ENCODE assay signal across 17 cellular contexts in genomic region chr14:102474934-102475333, GRCh38. TPM values are rescaled to one million over a fixed set of nuclear protein-coding genes. Genes with fewer than 3 reads are reported as not detected.
DNase-seq lines count a peak whose midpoint lies in the region; ATAC-seq and TF ChIP-seq lines count a peak whose summit lies in the region.
"Had no signal": no experiment of that assay in that cellular context is flagged by ENCODE, and none has a peak within 500 bp of the region (broad histone marks: within the 10 kb centered on the region; RNA-seq: fewer than 3 reads in every experiment).

No MANE protein-coding gene starts in this region.

- no peak overlapping the region for H3K27ac ChIP-seq in H9 (ENCODE audit: insufficient read length, low read depth, low read length)
- H3K27ac ChIP-seq in layer of hippocampus (ENCODE audit: low read depth, low read length), result peak overlapping the region; percentile 60
- H3K27ac ChIP-seq in spleen, result peak overlapping the region in 4 of 8 donors; percentile 15 to 37 (median 34)
- H3K27ac ChIP-seq: SK-N-MC, thoracic aorta had no signal

- no peak overlapping the region for H2BK20ac ChIP-seq in H9 (ENCODE audit: low read depth, low read length, poor library complexity, severe bottlenecking)

- intact Hi-C loops in spleen (cut with DNase I; ENCODE audit: low total_unique reads), result no loop called here

- no peak for TF ChIP-seq CTCF in H9 (conservative IDR thresholded peaks at IDR 0.05)
- TF ChIP-seq CTCF in astrocyte of the cerebellum (IDR thresholded peaks at IDR 0.05; ENCODE audit: low read depth, low read length, missing control alignments), result no peak
- no peak for TF ChIP-seq CTCF in spleen (IDR thresholded peaks at IDR 0.05 in 8 of 11, conservative IDR thresholded peaks at IDR 0.05 in 3 of 11)

- H4K8ac ChIP-seq in H9 (replicated peaks; ENCODE audit: insufficient read length, low read depth, low read length), result no peak overlapping the region

- H3K4me3 Mint-ChIP-seq in H9, result no peak overlapping the region
- no peak overlapping the region for H3K4me3 Mint-ChIP-seq in activated T-cell treated with anti-CD3 and anti-CD28 coated beads, Interleukin-2, amount 50 U/mL, for 4 hours
- H3K4me3 Mint-ChIP-seq: natural killer cell treated with Interleukin-12 subunit alpha and Interleukin-12 subunit beta and Interleukin-15 and Interleukin-18, amount 100 ng/mL, for 72 hours had no signal

- ATAC-seq in HG02870 (IDR thresholded peaks at IDR 0.05; ENCODE audit: unreplicated experiment) (no peak), HG02973 (IDR thresholded peaks at IDR 0.05; ENCODE audit: unreplicated experiment) (no peak)
- ATAC-seq in activated T-cell treated with anti-CD3 and anti-CD28 coated beads, Interleukin-2, amount 50 U/mL, for 4 hours, result no peak
- ATAC-seq: natural killer cell treated with Interleukin-12 subunit alpha and Interleukin-12 subunit beta and Interleukin-15 and Interleukin-18, amount 100 ng/mL, for 72 hours had no signal

- TF ChIP-seq POLR2A in spleen (IDR thresholded peaks at IDR 0.05), result no peak

- no peak overlapping the region for H3K14ac ChIP-seq in H9 (ENCODE audit: insufficient read depth, low read length)

- H3K79me2 ChIP-seq in H9 (ENCODE audit: insufficient read depth, low read length), result no peaks in the 10 kb centered on the region

- no peak overlapping the region for H3K18ac ChIP-seq in H9 (ENCODE audit: insufficient read length, low read depth, low read length)

- WGBS in H9 (ENCODE audit: extremely low coverage, insufficient read length, low lambda C conversion rate), result no CpG with 5 or more reads among the region's 5 CpGs
- WGBS in spleen, 5 donors, result 55 to 84% (median 62%) methylated on average over 3 to 5 of the region's 5 CpGs

- no peak overlapping the region for H2BK12ac ChIP-seq in H9 (ENCODE audit: insufficient read length, low read depth, low read length)

- H2AFZ ChIP-seq in H9 (ENCODE audit: low read length), result no peak overlapping the region

- H4K5ac ChIP-seq in H9 (ENCODE audit: insufficient read length, low read depth, low read length), result no peak overlapping the region

- H3K4me3 ChIP-seq in astrocyte of the cerebellum (ENCODE audit: low read depth, low read length) (no peak overlapping the region), spleen (no peak overlapping the region)
- H3K4me3 ChIP-seq: SK-N-MC, thoracic aorta had no signal

- DNase-seq in H9, result no peak
- peak; percentile 29 for DNase-seq in astrocyte of the cerebellum (ENCODE audit: low read depth)
- peak; percentile 18 for DNase-seq in spleen
- no peak for DNase-seq in activated T-cell treated with anti-CD3 and anti-CD28 coated beads, Interleukin-2, amount 50 U/mL, for 4 hours
- DNase-seq in NCI-H1417 treated with DMSO at 0.1 percent for 48 hours (lab: John Stamatoyannopoulos, UW), result no peak
- DNase-seq: activated CD4-positive, alpha-beta T cell treated with anti-CD3 and anti-CD28 coated beads for 48 hours; activated naive CD4-positive, alpha-beta T cell; effector CD4-positive, alpha-beta T cell; KBM-7; NCI-H526 treated with DMSO at 0.1 percent for 48 hours; stimulated activated CD4-positive, alpha-beta T cell treated with anti-CD3 and anti-CD28 coated beads, Interleukin-4, amount 100 ng/mL, for 4 hours had no signal

- H3K23ac ChIP-seq in H9 (ENCODE audit: insufficient read length, low read depth, low read length), result no peak overlapping the region

- no peaks in the 10 kb centered on the region for H3K4me1 Mint-ChIP-seq in H9
- H3K4me1 Mint-ChIP-seq in activated T-cell treated with anti-CD3 and anti-CD28 coated beads, Interleukin-2, amount 50 U/mL, for 4 hours (ENCODE audit: low read depth), result peaks cover 10% of the 10 kb centered on the region

- H3K36me3 ChIP-seq in spleen, result peaks cover 0 to 61% (median 0%) of the 10 kb centered on the region in 6 donors

- no peak overlapping the region for H3K4ac ChIP-seq in H9 (ENCODE audit: low read depth, low read length)

- no peaks in the 10 kb centered on the region for H4K20me1 ChIP-seq in H9 (ENCODE audit: control insufficient read depth, insufficient read depth, insufficient read length)

- H3K4me1 ChIP-seq in H9 (ENCODE audit: insufficient read depth, low read length), result no peaks in the 10 kb centered on the region
- peaks cover 0 to 31% (median 13%) of the 10 kb centered on the region in 6 donors for H3K4me1 ChIP-seq in spleen

- no peaks in the 10 kb centered on the region for H3K27me3 ChIP-seq in H9 (ENCODE audit: insufficient read depth, low read length)
- no peaks in the 10 kb centered on the region for H3K27me3 ChIP-seq in layer of hippocampus (ENCODE audit: control insufficient read depth, insufficient read depth, low read length)
- H3K27me3 ChIP-seq in spleen (replicated peaks in 1 of 7), result no peaks in the 10 kb centered on the region

- H3K27me3 Mint-ChIP-seq in H9 (ENCODE audit: low read depth), result no peaks in the 10 kb centered on the region
- H3K27me3 Mint-ChIP-seq in activated T-cell treated with anti-CD3 and anti-CD28 coated beads, Interleukin-2, amount 50 U/mL, for 4 hours (ENCODE audit: low read depth), result no peaks in the 10 kb centered on the region
- H3K27me3 Mint-ChIP-seq: natural killer cell treated with Interleukin-12 subunit alpha and Interleukin-12 subunit beta and Interleukin-15 and Interleukin-18, amount 100 ng/mL, for 72 hours had no signal

- no peak overlapping the region for H2BK120ac ChIP-seq in H9 (ENCODE audit: low read depth, low read length, poor library complexity, severe bottlenecking)

- peak overlapping the region in 2 of 3 experiments; percentile 56 to 88; a peak in 2 of 7 replicates for H3K27ac Mint-ChIP-seq in H9
- H3K27ac Mint-ChIP-seq: natural killer cell treated with Interleukin-12 subunit alpha and Interleukin-12 subunit beta and Interleukin-15 and Interleukin-18, amount 100 ng/mL, for 72 hours had no signal

- peaks cover 0 to 10% (median 0%) of the 10 kb centered on the region in 3 experiments; a peak in 3 of 7 replicates for H3K36me3 Mint-ChIP-seq in H9 (ENCODE audit: insufficient read depth in 1 of 3, low read depth in 3 of 3)
- peaks cover 8% of the 10 kb centered on the region for H3K36me3 Mint-ChIP-seq in activated T-cell treated with anti-CD3 and anti-CD28 coated beads, Interleukin-2, amount 50 U/mL, for 4 hours (ENCODE audit: insufficient read depth)
- H3K36me3 Mint-ChIP-seq: natural killer cell treated with Interleukin-12 subunit alpha and Interleukin-12 subunit beta and Interleukin-15 and Interleukin-18, amount 100 ng/mL, for 72 hours had no signal

- no peak overlapping the region for H2BK5ac ChIP-seq in H9 (ENCODE audit: insufficient read length, low read length)

- no peak overlapping the region for H3K4me2 ChIP-seq in H9 (ENCODE audit: insufficient read depth, insufficient read length, low read length)

- no peak overlapping the region for H3K56ac ChIP-seq in H9 (ENCODE audit: insufficient read length, low read depth, low read length)

- no peaks in the 10 kb centered on the region for H3K79me1 ChIP-seq in H9 (ENCODE audit: insufficient read depth, low read depth, low read length, poor library complexity, severe bottlenecking)

- no peak overlapping the region for H4K91ac ChIP-seq in H9 (ENCODE audit: insufficient read length, low read depth, low read length)

- H3K9me3 Mint-ChIP-seq in H9, result no peaks in the 10 kb centered on the region
- H3K9me3 Mint-ChIP-seq in activated T-cell treated with anti-CD3 and anti-CD28 coated beads, Interleukin-2, amount 50 U/mL, for 4 hours, result no peaks in the 10 kb centered on the region
- H3K9me3 Mint-ChIP-seq: natural killer cell treated with Interleukin-12 subunit alpha and Interleukin-12 subunit beta and Interleukin-15 and Interleukin-18, amount 100 ng/mL, for 72 hours had no signal

- H3K9ac ChIP-seq in H9 (ENCODE audit: extremely low read depth, insufficient read length, low read length), result no peak overlapping the region

- in situ Hi-C loops in astrocyte of the cerebellum (cut with HindIII; ENCODE audit: low sequenced_read_pairs), result no loop called here

- no peak overlapping the region for H2AK5ac ChIP-seq in H9 (ENCODE audit: insufficient read length, low read length)

- no peaks in the 10 kb centered on the region for H3K23me2 ChIP-seq in H9 (ENCODE audit: insufficient read length, low read depth, low read length, poor library complexity, severe bottlenecking)

- no peaks in the 10 kb centered on the region for H3K9me3 ChIP-seq in H9 (ENCODE audit: control insufficient read depth, low read depth, low read length)
- H3K9me3 ChIP-seq in spleen, result no peaks in the 10 kb centered on the region
- H3K9me3 ChIP-seq: thoracic aorta had no signal

- H3T11ph ChIP-seq in H9 (ENCODE audit: low read length), result no peak overlapping the region

- no peak overlapping the region for H2BK15ac ChIP-seq in H9 (ENCODE audit: low read depth, low read length)

RNA-seq across cellular contexts. Expression of gene ANKRD9, which starts 34.6 kb away (rescaled TPM):
- 29.0 and 29.8 TPM in 2 replicates for total RNA-seq in H9 (2021)
- 10 to 100 TPM in 6 of 7 donors, 1 to 10 TPM in 1; 8.6 to 24.0 (median 15.7) TPM for total RNA-seq in spleen
- 1 to 10 TPM; 2.2 to 4.9 (median 2.3) TPM for polyA plus RNA-seq in spleen
- 10 to 100 TPM in 1 of 3 donors, 1 to 10 TPM in 2; 6.7 to 11.0 (median 8.7) TPM for total RNA-seq in activated T-cell treated with anti-CD3 and anti-CD28 coated beads, Interleukin-2, amount 50 U/mL, for 4 hours

Comparison
In these comparisons a context has a peak if more than half of its experiments do, and no peak if none do; other contexts are left out.
1. DNase-seq: peak in astrocyte of the cerebellum (single experiment) and spleen (single experiment); none in H9 (single experiment), activated T-cell treated with anti-CD3 and anti-CD28 coated beads, Interleukin-2, amount 50 U/mL, for 4 hours (single experiment) and NCI-H1417 treated with DMSO at 0.1 percent for 48 hours (single experiment).